In genomic region chr1:83479591-83480239, GRCh38 we compare ENCODE assay signal across 8 cellular contexts.
A peak's percentile ranks its signal among the peaks of the same experiment; 100 is the strongest.
DNase-seq lines count a peak whose midpoint lies in the region; ATAC-seq, FAIRE-seq and TF ChIP-seq lines count a peak whose summit lies in the region.
"Not testable (repeated sequence)": the region's sequence is repeated elsewhere in the genome, so short reads cannot be mapped to it uniquely, and the experiment has no call there.

No MANE protein-coding gene starts in this region.

- peak; percentile 96 for FAIRE-seq in GM12892 (lab: Jason Lieb, UNC)
- FAIRE-seq in GM12878 (lab: Jason Lieb, UNC): not testable (repeated sequence)

- not testable (repeated sequence) for TF ChIP-seq RAD21 in GM12878 (IDR thresholded peaks at IDR 0.05; ENCODE audit: insufficient read depth, low read depth, low read length)

- TF ChIP-seq CTCF in GM12878 (IDR thresholded peaks at IDR 0.05 in 2 of 3, conservative IDR thresholded peaks at IDR 0.05 in 1 of 3; ENCODE audit: control insufficient read depth in 2 of 3, extremely low read depth in 1 of 3, insufficient read depth in 1 of 3, low read depth in 3 of 3, low read length in 3 of 3): not testable (repeated sequence)

- CTCF ChIA-PET in GM12878 (lab: Yijun Ruan, JAX): not testable (repeated sequence)

- not testable (repeated sequence) for H4K20me1 ChIP-seq in GM12878 (ENCODE audit: control insufficient read depth, insufficient read depth)

- H3K36me3 ChIP-seq in GM12878 (ENCODE audit: control insufficient read depth in 2 of 2, insufficient read depth in 2 of 2, low read length in 1 of 2): not testable (repeated sequence)

- not testable (repeated sequence) for H3K4me2 ChIP-seq in GM12878 (ENCODE audit: control insufficient read depth, insufficient read depth)

- not testable (repeated sequence) for BruUV-seq in GM12878 (replicated peaks; lab: Mats Ljungman, UMichigan)

- WGBS in GM12878 (ENCODE audit: insufficient coverage, insufficient replicate concordance, low lambda C conversion rate, missing lambda C conversion rate): 42% methylated on average over 5 of the region's 5 CpGs

- not testable (repeated sequence) for H3K27ac ChIP-seq in GM12878 (ENCODE audit: control insufficient read depth, insufficient read depth)

- H3K79me2 ChIP-seq in GM12878 (ENCODE audit: control insufficient read depth, insufficient read depth, low read length): not testable (repeated sequence)

- intact Hi-C loops in GM12878 (cut with micrococcal nuclease; ENCODE audit: unreplicated experiment): not testable (repeated sequence)

- POLR2A ChIA-PET in GM12878 (lab: Charles Lee): not testable (repeated sequence)

- H3K9ac ChIP-seq in GM12878 (ENCODE audit: control insufficient read depth, insufficient read depth, low read length): not testable (repeated sequence)

- not testable (repeated sequence) for H3K4me3 ChIP-seq in GM12878

- not testable (repeated sequence) for H3K9me3 ChIP-seq in GM12878 (replicated peaks; ENCODE audit: control insufficient read depth, insufficient read depth, low read length)

- not testable (repeated sequence) for H2AFZ ChIP-seq in GM12878 (ENCODE audit: control insufficient read depth, low read depth, low read length)

- in situ Hi-C loops in GM12878 (cut with MboI): not testable (repeated sequence)

- DNase-seq in GM12892 (ENCODE audit: insufficient read length); GM12878 (ENCODE audit: low read depth, low spot score): not testable (repeated sequence)
- peak; percentile 47 for DNase-seq in NCI-H2107 treated with DMSO at 0.1 percent for 48 hours (lab: John Stamatoyannopoulos, UW; ENCODE audit: unreplicated experiment)

- ATAC-seq in GM18909 (IDR thresholded peaks at IDR 0.05; ENCODE audit: poor library complexity, unreplicated experiment) (peak; percentile 78), GM21423 (IDR thresholded peaks at IDR 0.05; ENCODE audit: unreplicated experiment) (peak; percentile 53), HG02678 (IDR thresholded peaks at IDR 0.05; ENCODE audit: unreplicated experiment) (peak; percentile 80), HG03045 (IDR thresholded peaks at IDR 0.05; ENCODE audit: unreplicated experiment) (peak; percentile 84), HG03442 (IDR thresholded peaks at IDR 0.05; ENCODE audit: unreplicated experiment) (peak; percentile 59), GM12878 (peak; percentile 74)

- H3K27me3 ChIP-seq in GM12878 (replicated peaks in 1 of 2; ENCODE audit: control insufficient read depth in 2 of 2, insufficient read depth in 2 of 2, low read length in 1 of 2): not testable (repeated sequence)

- H3K4me1 ChIP-seq in GM12878 (ENCODE audit: control insufficient read depth, insufficient read depth, low read length): not testable (repeated sequence)

- SMC1A ChIA-PET in GM12878 (lab: Charles Lee; ENCODE audit: uncharacterized antibody, unreplicated experiment): not testable (repeated sequence)

- not testable (repeated sequence) for TF ChIP-seq POLR2A in GM12892 (IDR thresholded peaks at IDR 0.05; ENCODE audit: low read depth, low read length); GM12878 (IDR thresholded peaks at IDR 0.05; ENCODE audit: low read depth, low read length)

- RAD21 ChIA-PET in GM12878 (lab: Charles Lee; ENCODE audit: unreplicated experiment): not testable (repeated sequence)

- not testable (repeated sequence) for TF ChIP-seq EP300 in GM12878 (IDR thresholded peaks at IDR 0.05; ENCODE audit: borderline replicate concordance in 1 of 2, control insufficient read depth in 1 of 2, low read depth in 2 of 2, low read length in 2 of 2)

TF ChIP-seq in GM12878, 131 proteins besides CTCF, POLR2A, EP300 and RAD21:
- TF ChIP-seq IKZF2 (IDR thresholded peaks at IDR 0.05): peak; percentile 45 to 65; a peak in 2 of 4 replicates
- TF ChIP-seq RAD51 (IDR thresholded peaks at IDR 0.05): 0 out of 2 replicates have a peak, but pooled peaks have one; percentile 33
- TF ChIP-seq ZNF24 (IDR thresholded peaks at IDR 0.05): 0 out of 2 replicates have a peak, but pooled peaks have one; percentile 23
- 0 out of 2 replicates have a peak, but pooled peaks have one; percentile 20 for TF ChIP-seq NBN (IDR thresholded peaks at IDR 0.05)
- peak; percentile 54 for TF ChIP-seq MEF2B (IDR thresholded peaks at IDR 0.05; ENCODE audit: partially characterized antibody, poor library complexity, severe bottlenecking)
- peak; percentile 97 for TF ChIP-seq ZNF687 (IDR thresholded peaks at IDR 0.05)
- peak; percentile 39 for TF ChIP-seq RUNX3 (IDR thresholded peaks at IDR 0.05; ENCODE audit: low read length)
- TF ChIP-seq RELB (IDR thresholded peaks at IDR 0.05; ENCODE audit: low read depth): peak; percentile 59
- TF ChIP-seq MTA2 (IDR thresholded peaks at IDR 0.05; ENCODE audit: low read depth): peak; percentile 61
- TF ChIP-seq BHLHE40 (IDR thresholded peaks at IDR 0.05; ENCODE audit: borderline replicate concordance in 1 of 2, low read depth in 2 of 2, low read length in 1 of 2): peak; percentile 81 to 90
